Comparison of ENCODE assay signal across 8 cellular contexts in the genomic region with DNA sequence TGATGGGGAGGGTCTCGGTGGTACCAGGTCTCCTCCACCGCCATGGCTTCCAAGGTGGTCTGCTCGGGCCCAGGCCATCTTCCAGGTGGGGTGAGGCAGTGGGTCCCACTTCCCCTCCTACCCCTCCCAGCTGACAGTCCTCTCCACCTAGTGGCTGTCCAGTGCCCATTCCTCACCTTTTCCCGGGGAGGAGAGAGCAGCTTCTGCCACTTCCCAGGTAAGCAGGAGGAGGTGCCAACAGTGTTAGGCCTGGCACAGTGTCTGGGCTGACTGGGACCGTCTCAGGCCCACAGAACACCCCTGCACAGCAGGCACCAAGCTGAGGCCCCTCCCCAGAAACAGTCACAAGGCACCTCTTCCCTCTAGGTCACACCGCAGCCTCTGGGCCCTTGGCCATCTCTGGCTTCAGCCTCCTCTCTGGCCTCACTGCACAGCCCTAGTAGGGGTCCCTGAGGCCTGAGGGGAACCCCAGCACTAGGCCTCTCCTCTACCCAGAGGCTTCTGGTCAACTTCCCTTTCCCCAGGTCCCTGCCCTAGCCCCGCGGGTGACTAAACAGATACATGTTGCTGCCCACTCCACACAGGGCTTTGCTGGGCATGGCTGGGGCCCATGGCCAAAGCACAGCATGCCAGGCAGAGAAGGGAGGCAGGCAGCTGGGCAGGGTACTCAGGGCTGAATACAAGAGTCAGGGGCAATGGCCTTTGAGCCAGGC. TPM values are rescaled to one million over a fixed set of nuclear protein-coding genes. Genes with fewer than 3 reads are reported as not detected.
DNase-seq lines count a peak whose midpoint lies in the region; ATAC-seq and TF ChIP-seq lines count a peak whose summit lies in the region.

No MANE protein-coding gene starts in this region.

- peaks cover 6% of the 10 kb centered on the region for H3K27me3 Mint-ChIP-seq in HFFc6 (ENCODE audit: insufficient read depth)
- no peaks in the 10 kb centered on the region for H3K27me3 Mint-ChIP-seq in stimulated activated memory B cell treated with anti-CD40 and anti-IgM and Interleukin-4, amounts not matched to agents 10 μg/mL and 1 μg/mL and 100 μg/mL, for 72 hours

- peaks cover 3% of the 10 kb centered on the region; the same call in 1 of the 2 replicates for H3K36me3 Mint-ChIP-seq in HFFc6 (ENCODE audit: low read depth)
- H3K36me3 Mint-ChIP-seq in stimulated activated memory B cell treated with anti-CD40 and anti-IgM and Interleukin-4, amounts not matched to agents 10 μg/mL and 1 μg/mL and 100 μg/mL, for 72 hours = peaks cover 47% of the 10 kb centered on the region

- H3K9me3 Mint-ChIP-seq in HFFc6 = no peaks in the 10 kb centered on the region
- no peaks in the 10 kb centered on the region for H3K9me3 Mint-ChIP-seq in stimulated activated memory B cell treated with anti-CD40 and anti-IgM and Interleukin-4, amounts not matched to agents 10 μg/mL and 1 μg/mL and 100 μg/mL, for 72 hours

- 79% methylated on average over 8 of the region's 8 CpGs for WGBS in heart right ventricle, 2 donors

- no peaks in the 10 kb centered on the region for H3K27me3 ChIP-seq in heart right ventricle

- H3K27ac Mint-ChIP-seq in HFFc6 = peak overlapping the region; percentile 98
- peak overlapping the region; percentile 91 for H3K27ac Mint-ChIP-seq in stimulated activated memory B cell treated with anti-CD40 and anti-IgM and Interleukin-4, amounts not matched to agents 10 μg/mL and 1 μg/mL and 100 μg/mL, for 72 hours

- no peak for TF ChIP-seq CTCF in HFFc6 (IDR thresholded peaks at IDR 0.05)
- TF ChIP-seq CTCF in heart right ventricle (IDR thresholded peaks at IDR 0.05) = no peak

- H3K36me3 ChIP-seq in heart right ventricle = peaks cover 14 to 74% (median 43%) of the 10 kb centered on the region in 9 donors

- peaks cover 7 to 90% (median 33%) of the 10 kb centered on the region in 9 donors for H3K4me1 ChIP-seq in heart right ventricle

- H3K4me3 Mint-ChIP-seq in HFFc6 = no peak overlapping the region
- H3K4me3 Mint-ChIP-seq in stimulated activated memory B cell treated with anti-CD40 and anti-IgM and Interleukin-4, amounts not matched to agents 10 μg/mL and 1 μg/mL and 100 μg/mL, for 72 hours = peak overlapping the region; percentile 61

- no peak for DNase-seq in HFFc6
- peak; percentile 70 for DNase-seq in UCSD-AML1 (lab: John Stamatoyannopoulos, UW; ENCODE audit: unreplicated experiment)
- DNase-seq in heart right ventricle = peak in 1 of 2 donors; percentile 21
- DNase-seq in NCI-H128 (lab: John Stamatoyannopoulos, UW; ENCODE audit: unreplicated experiment) = no peak
- no peak for DNase-seq in SK-N-DZ (ENCODE audit: low spot score)
- no peak for DNase-seq in erythroblast (lab: John Stamatoyannopoulos, UW)
- no peak for DNase-seq in AG20443 (ENCODE audit: low spot score)

- peaks cover 13% of the 10 kb centered on the region for H3K4me1 Mint-ChIP-seq in HFFc6 (ENCODE audit: low read depth)
- H3K4me1 Mint-ChIP-seq in stimulated activated memory B cell treated with anti-CD40 and anti-IgM and Interleukin-4, amounts not matched to agents 10 μg/mL and 1 μg/mL and 100 μg/mL, for 72 hours = peaks cover 46% of the 10 kb centered on the region

- no peak for TF ChIP-seq POLR2A in erythroblast (IDR thresholded peaks at IDR 0.05; ENCODE audit: low read length)

- no peaks in the 10 kb centered on the region for H3K9me3 ChIP-seq in heart right ventricle

- intact Hi-C loops in heart right ventricle (cut with DNase I) = no loop called here

- ATAC-seq in heart right ventricle = no peak
- no peak for ATAC-seq in stimulated activated memory B cell treated with anti-CD40 and anti-IgM and Interleukin-4, amounts not matched to agents 10 μg/mL and 1 μg/mL and 100 μg/mL, for 72 hours

- peak overlapping the region in 2 of 10 donors; percentile 3 to 74 for H3K4me3 ChIP-seq in heart right ventricle

- H3K27ac ChIP-seq in heart right ventricle = peak overlapping the region; percentile 76 to 98 (median 96)

RNA-seq across cellular contexts. Expression of gene ANKRD13D, which starts 2.3 kb away (rescaled TPM):
- total RNA-seq in HFFc6 (2021; fragmentation: NEBNext Ultra II Directional; extraction: Animal tissue kit (Norgen Biotek cat#: 25700)) = 10 to 100 TPM; 24.7 to 34.6 (median 26.4) TPM
- 10 to 100 TPM in 6 of 10 donors, 1 to 10 TPM in 4; 7.9 to 21.0 (median 12.3) TPM for total RNA-seq in heart right ventricle
- polyA plus RNA-seq in heart right ventricle = 10 to 100 TPM; 14.2 to 39.4 TPM
- 21.1 and 25.4 TPM in 2 replicates for polyA plus RNA-seq in SK-N-DZ (2014; cell fraction: cytosol; rRNA removed)
- polyA plus RNA-seq in SK-N-DZ (2014; cell fraction: nucleus; rRNA removed) = 91.5 and 113 TPM in 2 replicates

RNA-seq across cellular contexts. Expression of gene SSH3, which starts 16.6 kb away (rescaled TPM):
- total RNA-seq in HFFc6 (2021; fragmentation: NEBNext Ultra II Directional; extraction: Animal tissue kit (Norgen Biotek cat#: 25700)) = 10 to 100 TPM; 17.0 to 28.7 (median 22.6) TPM
- total RNA-seq in heart right ventricle = 10 to 100 TPM; 11.9 to 21.2 (median 15.6) TPM
- polyA plus RNA-seq in heart right ventricle = 10 to 100 TPM in 1 of 2 donors, 1 to 10 TPM in 1; 7.8 to 15.5 TPM
- polyA plus RNA-seq in SK-N-DZ (2014; cell fraction: cytosol; rRNA removed) = 0.24 and 0.29 TPM in 2 replicates
- polyA plus RNA-seq in SK-N-DZ (2014; cell fraction: nucleus; rRNA removed) = 3.8 and 14.4 TPM in 2 replicates

RNA-seq across cellular contexts. Expression of gene GRK2, which starts 20.5 kb away (rescaled TPM):
- 10 to 100 TPM; 26.2 to 35.5 (median 32.1) TPM for total RNA-seq in HFFc6 (2021; fragmentation: NEBNext Ultra II Directional; extraction: Animal tissue kit (Norgen Biotek cat#: 25700))
- 10 to 100 TPM; 34.2 to 60.9 (median 44.0) TPM for total RNA-seq in heart right ventricle
- 10 to 100 TPM; 48.0 to 65.0 TPM for polyA plus RNA-seq in heart right ventricle
- 63.4 and 72.0 TPM in 2 replicates for polyA plus RNA-seq in SK-N-DZ (2014; cell fraction: cytosol; rRNA removed)
- polyA plus RNA-seq in SK-N-DZ (2014; cell fraction: nucleus; rRNA removed) = 95.3 and 97.5 TPM in 2 replicates
